24 cellular contexts compared by ENCODE assay signal in genomic region chr2:120951701-120952100, GRCh38.
"Had no signal": no experiment of that assay in that cellular context is flagged by ENCODE, and none has a peak within 500 bp of the region (broad histone marks: within the 10 kb centered on the region; RNA-seq: fewer than 3 reads in every experiment).

No MANE protein-coding gene starts in this region.

- H3K4me1 Mint-ChIP-seq: activated CD4-positive, alpha-beta T cell treated with anti-CD3 and anti-CD28 coated beads for 36 hours; activated naive CD4-positive, alpha-beta T cell treated with anti-CD3 and anti-CD28 coated beads, Interleukin-2, amount 10 ng/mL, durations not matched to agents 7 days and 5 days; activated naive CD8-positive, alpha-beta T cell treated with anti-CD3 and anti-CD28 coated beads for 36 hours had no signal

- H3K9me3 ChIP-seq: SK-N-SH had no signal

- H3K27ac ChIP-seq: VCaP had no signal

- H3K36me3 Mint-ChIP-seq: activated naive CD4-positive, alpha-beta T cell treated with anti-CD3 and anti-CD28 coated beads, Interleukin-2, amount 10 ng/mL, durations not matched to agents 7 days and 5 days; activated naive CD8-positive, alpha-beta T cell treated with anti-CD3 and anti-CD28 coated beads for 36 hours had no signal

- H3K27ac Mint-ChIP-seq: activated CD4-positive, alpha-beta T cell treated with anti-CD3 and anti-CD28 coated beads for 36 hours; activated CD8-positive, alpha-beta T cell treated with anti-CD3 and anti-CD28 coated beads for 36 hours; activated naive CD4-positive, alpha-beta T cell treated with anti-CD3 and anti-CD28 coated beads, Interleukin-2, amount 10 ng/mL, durations not matched to agents 7 days and 5 days; activated naive CD8-positive, alpha-beta T cell treated with anti-CD3 and anti-CD28 coated beads for 36 hours; activated T-cell treated with anti-CD3 and anti-CD28 coated beads, Interleukin-2, amount 50 U/mL, for 72 hours; activated T-helper 2 cell treated with anti-CD3 and anti-CD28 coated beads, Interferon-gamma antibody, Interleukin-2, Interleukin-4, amounts not matched to agents 10 μg/mL and 5 μg/mL and 100 μg/mL, durations not matched to agents 14 hours and 24 hours and 36 hours had no signal

- H3K27me3 Mint-ChIP-seq: activated CD4-positive, alpha-beta T cell treated with anti-CD3 and anti-CD28 coated beads for 36 hours; activated CD8-positive, alpha-beta T cell treated with anti-CD3 and anti-CD28 coated beads for 36 hours; activated naive CD4-positive, alpha-beta T cell treated with anti-CD3 and anti-CD28 coated beads, Interleukin-2, amount 10 ng/mL, durations not matched to agents 7 days and 5 days; activated naive CD8-positive, alpha-beta T cell treated with anti-CD3 and anti-CD28 coated beads for 36 hours had no signal

- ATAC-seq: activated CD4-positive, alpha-beta T cell treated with anti-CD3 and anti-CD28 coated beads for 36 hours; activated CD8-positive, alpha-beta T cell treated with anti-CD3 and anti-CD28 coated beads for 36 hours; activated T-cell treated with anti-CD3 and anti-CD28 coated beads, Interleukin-2, amount 50 U/mL, for 72 hours; Right ventricle myocardium inferior had no signal

- H3K9me3 Mint-ChIP-seq: activated CD8-positive, alpha-beta T cell treated with anti-CD3 and anti-CD28 coated beads for 36 hours; activated naive CD4-positive, alpha-beta T cell treated with anti-CD3 and anti-CD28 coated beads, Interleukin-2, amount 10 ng/mL, durations not matched to agents 7 days and 5 days; activated naive CD8-positive, alpha-beta T cell treated with anti-CD3 and anti-CD28 coated beads for 36 hours; activated T-cell treated with anti-CD3 and anti-CD28 coated beads, Interleukin-2, amount 50 U/mL, for 72 hours; activated T-helper 2 cell treated with anti-CD3 and anti-CD28 coated beads, Interferon-gamma antibody, Interleukin-2, Interleukin-4, amounts not matched to agents 10 μg/mL and 5 μg/mL and 100 μg/mL, durations not matched to agents 14 hours and 24 hours and 36 hours had no signal

- H3K9ac ChIP-seq: SK-N-SH had no signal

- H3K4me2 ChIP-seq: SK-N-SH had no signal

- DNase-seq: activated CD4-positive, alpha-beta T cell treated with anti-CD3 and anti-CD28 coated beads for 36 hours; activated CD8-positive, alpha-beta memory T cell treated with anti-CD3 and anti-CD28 coated beads, Interleukin-2, amount 50 U/mL, for 4 hours; activated CD8-positive, alpha-beta T cell treated with anti-CD3 and anti-CD28 coated beads for 36 hours; activated gamma-delta T cell treated with Interleukin-2 at 50 U/mL for 16 hours; activated naive CD4-positive, alpha-beta T cell treated with anti-CD3 and anti-CD28 coated beads, Interleukin-2, amount 10 ng/mL, durations not matched to agents 7 days and 5 days; activated naive CD8-positive, alpha-beta T cell treated with anti-CD3 and anti-CD28 coated beads for 36 hours; activated T-cell treated with anti-CD3 and anti-CD28 coated beads, Interleukin-2, amount 50 U/mL, for 72 hours; central memory CD4-positive, alpha-beta T cell; Kasumi-1; NCI-H1092; NCI-H1417 treated with DMSO at 0.1 percent for 48 hours; NCI-H1694; NCI-H2029; NCI-H2107; NCI-H2171 treated with DMSO at 0.1 percent for 48 hours; NCI-H510A; NCI-H526 treated with DMSO at 0.1 percent for 48 hours; NCI-H82; RPMI8226; SK-N-SH; T-helper 1 cell had no signal

- H3K4me3 Mint-ChIP-seq: activated CD4-positive, alpha-beta T cell treated with anti-CD3 and anti-CD28 coated beads for 36 hours; activated CD8-positive, alpha-beta T cell treated with anti-CD3 and anti-CD28 coated beads for 36 hours; activated naive CD4-positive, alpha-beta T cell treated with anti-CD3 and anti-CD28 coated beads, Interleukin-2, amount 10 ng/mL, durations not matched to agents 7 days and 5 days; activated naive CD8-positive, alpha-beta T cell treated with anti-CD3 and anti-CD28 coated beads for 36 hours; activated T-cell treated with anti-CD3 and anti-CD28 coated beads, Interleukin-2, amount 50 U/mL, for 72 hours had no signal
